ENCODE assay signal across 8 cellular contexts in genomic region chr2:208040199-208041171, GRCh38. TPM values are rescaled to one million over a fixed set of nuclear protein-coding genes. Genes with fewer than 3 reads are reported as not detected.
DNase-seq lines count a peak whose midpoint lies in the region; ATAC-seq, FAIRE-seq and TF ChIP-seq lines count a peak whose summit lies in the region.

No MANE protein-coding gene starts in this region.

- TF ChIP-seq RAD21 in H1 (IDR thresholded peaks at IDR 0.05 in 1 of 2, conservative IDR thresholded peaks at IDR 0.05 in 1 of 2; ENCODE audit: low read depth in 2 of 2, low read length in 2 of 2) = peak; percentile 77 to 79

- no peak overlapping the region for H3K4ac ChIP-seq in H1 (replicated peaks; ENCODE audit: insufficient read length, low read depth, low read length)

- CTCF ChIA-PET in activated CD8-positive, alpha-beta T cell treated with anti-CD3 and anti-CD28 coated beads for 36 hours (lab: Charles Lee) = interaction anchor here (0.5 to 15.6 kb wide), 69 partner anchors 9 to 1346 kb away, joined by 3 to 168 read pairs (median 4); partner anchors contain the start of genes FZD5, METTL21A, PIKFYVE and PLEKHM3
- CTCF ChIA-PET in H1 (lab: Charles Lee; ENCODE audit: partially characterized antibody) = interaction anchor here (0.6 to 8.8 kb wide), 118 partner anchors 7 to 1751 kb away, joined by 3 to 157 read pairs (median 5); partner anchors contain the start of genes FZD5, METTL21A and PLEKHM3

- no peak overlapping the region for H2BK120ac ChIP-seq in H1 (replicated peaks; ENCODE audit: low read depth, low read length)

- no peaks in the 10 kb centered on the region for H3K9me3 Mint-ChIP-seq in activated CD8-positive, alpha-beta T cell treated with anti-CD3 and anti-CD28 coated beads for 36 hours

- H4K5ac ChIP-seq in H1 (ENCODE audit: insufficient read length, low read depth, low read length) = no peak overlapping the region

- H3K27me3 Mint-ChIP-seq in activated CD8-positive, alpha-beta T cell treated with anti-CD3 and anti-CD28 coated beads for 36 hours = no peaks in the 10 kb centered on the region

- no peak overlapping the region for H4K8ac ChIP-seq in H1 (ENCODE audit: extremely low read depth, insufficient read depth, low read length)

- ATAC-seq in GM18861 (IDR thresholded peaks at IDR 0.05; ENCODE audit: unreplicated experiment) (peak; percentile 87), HG03045 (IDR thresholded peaks at IDR 0.05; ENCODE audit: unreplicated experiment) (peak; percentile 82)
- ATAC-seq in activated CD8-positive, alpha-beta T cell treated with anti-CD3 and anti-CD28 coated beads for 36 hours = peak; percentile 95

- no peak overlapping the region for H3K4me2 ChIP-seq in H1 (ENCODE audit: insufficient read depth in 1 of 2, low read depth in 2 of 2, low read length in 2 of 2)

- H3K4me1 ChIP-seq in H1 (replicated peaks in 1 of 4; ENCODE audit: control insufficient read depth in 3 of 4, insufficient read depth in 4 of 4, low read length in 3 of 4) (peaks cover 0 to 13% (median 7%) of the 10 kb centered on the region in 4 experiments; a peak in 2 of 7 replicates), mesodermal cell (ENCODE audit: control insufficient read depth, insufficient read depth, low read length, poor library complexity, severe bottlenecking) (peaks cover 23% of the 10 kb centered on the region)

- no peak overlapping the region for H3K23ac ChIP-seq in H1 (ENCODE audit: insufficient read length)

- FAIRE-seq in H1 (lab: Jason Lieb, UNC) = peak; percentile 92

- H4K91ac ChIP-seq in H1 (replicated peaks; ENCODE audit: insufficient read length, low read length) = no peak overlapping the region

- POLR2A ChIA-PET in activated CD8-positive, alpha-beta T cell treated with anti-CD3 and anti-CD28 coated beads for 36 hours (lab: Charles Lee) = interaction anchor here (0.8 to 1.4 kb wide), 5 partner anchors 122 to 509 kb away, joined by 3 read pairs; no protein-coding TSS in a partner anchor
- POLR2A ChIA-PET in H1 (lab: Charles Lee; ENCODE audit: partially characterized antibody) = interaction anchor here (0.7 to 2.0 kb wide), 3 partner anchors 272 to 415 kb away, joined by 3 to 12 read pairs (median 4); partner anchors contain the start of gene METTL21A

- H3K79me2 ChIP-seq in H1 (ENCODE audit: control insufficient read depth in 1 of 2, insufficient read depth in 2 of 2, low read length in 2 of 2) = no peaks in the 10 kb centered on the region

- WGBS in H1 (ENCODE audit: extremely low coverage in 1 of 2, insufficient coverage in 1 of 2, insufficient read length in 1 of 2, insufficient replicate concordance in 2 of 2, low coverage in 1 of 2, low lambda C conversion rate in 2 of 2, missing lambda C conversion rate in 1 of 2), 2 experiments = 56% methylated on average over 5 of the region's 8 CpGs; no CpG with 5 or more reads in 1 of the 2 experiments
- 42 to 64% methylated on average over 4 to 5 of the region's 8 CpGs for WGBS in mesodermal cell (ENCODE audit: insufficient coverage in 2 of 2), 2 experiments

- H3K4me3 Mint-ChIP-seq in activated CD8-positive, alpha-beta T cell treated with anti-CD3 and anti-CD28 coated beads for 36 hours = no peak overlapping the region

- H3K14ac ChIP-seq in H1 (ENCODE audit: insufficient read length) = no peak overlapping the region

- H2BK12ac ChIP-seq in H1 (ENCODE audit: low read depth, low read length) = no peak overlapping the region

- no peak overlapping the region for H3K18ac ChIP-seq in H1 (ENCODE audit: extremely low read depth, low read length)

- TF ChIP-seq POLR2A in H1 (IDR thresholded peaks at IDR 0.05; ENCODE audit: control extremely low read depth in 1 of 2, low read depth in 2 of 2, low read length in 2 of 2) = no peak

- no peaks in the 10 kb centered on the region for H4K20me1 ChIP-seq in H1 (replicated peaks in 1 of 2; ENCODE audit: control insufficient read depth in 1 of 2, insufficient read depth in 2 of 2, low read length in 2 of 2)

- H3K4me3 ChIP-seq in H1 (ENCODE audit: extremely low read depth in 1 of 4, insufficient read depth in 2 of 4, low read depth in 3 of 4, low read length in 4 of 4) (no peak overlapping the region), mesodermal cell (ENCODE audit: extremely low read depth, insufficient read depth, low read length, poor library complexity, severe bottlenecking) (no peak overlapping the region)

- no peaks in the 10 kb centered on the region for H3K27me3 ChIP-seq in H1 (replicated peaks in 1 of 4; ENCODE audit: control insufficient read depth in 3 of 4, extremely low read depth in 1 of 4, insufficient read depth in 3 of 4, low read length in 3 of 4)

- no peak overlapping the region for H2BK5ac ChIP-seq in H1 (ENCODE audit: low read depth, low read length)

- no peak overlapping the region for H3K56ac ChIP-seq in H1 (replicated peaks; ENCODE audit: insufficient read length, low read depth, low read length)

- H2AK5ac ChIP-seq in H1 (ENCODE audit: low read depth, low read length) = no peak overlapping the region

- H3K36me3 ChIP-seq in H1 (ENCODE audit: control insufficient read depth in 2 of 4, insufficient read depth in 4 of 4, low read length in 3 of 4) (no peaks in the 10 kb centered on the region), mesodermal cell (ENCODE audit: control insufficient read depth, insufficient read depth, low read length) (no peaks in the 10 kb centered on the region)

- DNase-seq in AG09319 (ENCODE audit: extremely low read depth, low read depth) = peak; percentile 40
- DNase-seq in NCI-H748 (lab: John Stamatoyannopoulos, UW; ENCODE audit: unreplicated experiment) = peak; percentile 54
- DNase-seq in activated CD8-positive, alpha-beta T cell treated with anti-CD3 and anti-CD28 coated beads for 36 hours = peak; percentile 89
- peak in 1 of 2 experiments; percentile 84 for DNase-seq in H1 (ENCODE audit: low read depth in 1 of 2, low spot score in 2 of 2)
- DNase-seq in stimulated activated CD8-positive, alpha-beta memory T cell treated with anti-CD3 and anti-CD28 coated beads, Interleukin-4, amount 100 ng/mL, for 24 hours (ENCODE audit: low read depth) = peak; percentile 60

- H3K9ac ChIP-seq in H1 (replicated peaks in 1 of 4; ENCODE audit: extremely low read depth in 1 of 4, low read depth in 3 of 4, low read length in 3 of 4) = no peak overlapping the region

- no peak overlapping the region for H2BK15ac ChIP-seq in H1 (ENCODE audit: low read length)

- H3K27ac ChIP-seq in H1 (ENCODE audit: low read depth, low read length) (no peak overlapping the region), mesodermal cell (ENCODE audit: low read depth, low read length, severe bottlenecking) (peak overlapping the region; percentile 76)

- H3K9me3 ChIP-seq in H1 (ENCODE audit: insufficient read depth in 2 of 2, low read depth in 1 of 2, low read length in 1 of 2) = no peaks in the 10 kb centered on the region
- H3K9me3 ChIP-seq in mesodermal cell (ENCODE audit: control insufficient read depth, low read length) = no peaks in the 10 kb centered on the region

- TF ChIP-seq CTCF in AG09319 (IDR thresholded peaks at IDR 0.05; ENCODE audit: low read depth, low read length) (peak; percentile 83), H1 (IDR thresholded peaks at IDR 0.05; ENCODE audit: control extremely low read depth in 1 of 3, insufficient read depth in 1 of 3, low read depth in 1 of 3, low read length in 3 of 3) (peak; percentile 62 to 94 (median 69))
- TF ChIP-seq CTCF in activated CD8-positive, alpha-beta T cell treated with anti-CD3 and anti-CD28 coated beads for 36 hours (IDR thresholded peaks at IDR 0.05) = peak; percentile 87

- no peak overlapping the region for H2AFZ ChIP-seq in H1 (ENCODE audit: low read length)

- intact Hi-C loops in activated CD8-positive, alpha-beta T cell treated with anti-CD3 and anti-CD28 coated beads for 36 hours (cut with micrococcal nuclease) = loop anchor here (1.0 to 5.0 kb wide), 3 partner anchors 273 to 413 kb away; partner anchors contain the start of genes FZD5 and METTL21A

- TF ChIP-seq EP300 in H1 (IDR thresholded peaks at IDR 0.05; ENCODE audit: borderline replicate concordance in 1 of 2, low read depth in 2 of 2, low read length in 2 of 2) = no peak

- no peaks in the 10 kb centered on the region for H3K79me1 ChIP-seq in H1 (ENCODE audit: low read depth, low read length)

- H2BK20ac ChIP-seq in H1 (ENCODE audit: low read length) = no peak overlapping the region

- H3K27ac Mint-ChIP-seq in activated CD8-positive, alpha-beta T cell treated with anti-CD3 and anti-CD28 coated beads for 36 hours = no peak overlapping the region

- H3K23me2 ChIP-seq in H1 (ENCODE audit: low read depth, low read length) = no peaks in the 10 kb centered on the region

- no peaks in the 10 kb centered on the region for H3K36me3 Mint-ChIP-seq in activated CD8-positive, alpha-beta T cell treated with anti-CD3 and anti-CD28 coated beads for 36 hours (ENCODE audit: low read depth)

- peaks cover 2% of the 10 kb centered on the region for H3K4me1 Mint-ChIP-seq in activated CD8-positive, alpha-beta T cell treated with anti-CD3 and anti-CD28 coated beads for 36 hours (ENCODE audit: low read depth)

TF ChIP-seq in H1, 55 proteins besides CTCF, POLR2A, EP300 and RAD21 (continues in another document):
- TF ChIP-seq ZNF274 (IDR thresholded peaks at IDR 0.05; ENCODE audit: borderline replicate concordance, extremely low read depth, low read length) = no peak
- TF ChIP-seq SAP30 (IDR thresholded peaks at IDR 0.05; ENCODE audit: insufficient read depth, insufficient replicate concordance, low read length) = no peak
- no peak for TF ChIP-seq BCL11A (IDR thresholded peaks at IDR 0.05; ENCODE audit: low read depth in 2 of 2, low read length in 2 of 2)
- peak in 1 of 2 experiments; percentile 98; a peak in 2 of 4 replicates for TF ChIP-seq HDAC2 (IDR thresholded peaks at IDR 0.05; ENCODE audit: borderline replicate concordance in 1 of 2, low read depth in 2 of 2, low read length in 2 of 2)
- peak; percentile 100 for TF ChIP-seq KDM1A (IDR thresholded peaks at IDR 0.05; ENCODE audit: borderline replicate concordance, low read length)
- TF ChIP-seq RFX5 (IDR thresholded peaks at IDR 0.05; ENCODE audit: borderline replicate concordance, low read depth, low read length) = peak; percentile 64; the same call in 1 of the 2 replicates
- TF ChIP-seq HDAC6 (IDR thresholded peaks at IDR 0.05; ENCODE audit: low read depth, low read length) = no peak
- TF ChIP-seq MAFK (IDR thresholded peaks at IDR 0.05; ENCODE audit: low read depth, low read length) = no peak

RNA-seq across cellular contexts. Expression of gene PLEKHM3, which starts 15.2 kb away (rescaled TPM):
- total RNA-seq in activated CD8-positive, alpha-beta T cell treated with anti-CD3 and anti-CD28 coated beads for 36 hours = 1 to 10 TPM; 4.5 to 4.7 TPM
- total RNA-seq in H1 (2021; fragmentation: NEBNext Ultra II Directional; extraction: Animal tissue kit (Norgen Biotek cat#: 25700)) = 4.6 and 5.8 TPM in 2 replicates
- polyA plus RNA-seq in H1 (2011; rRNA removed) = 2.3 and 2.6 TPM in 2 replicates
- polyA plus RNA-seq in H1 (2011; cell fraction: cytosol; rRNA removed) = 2.9 TPM
- polyA plus RNA-seq in H1 (2011; cell fraction: nucleus; rRNA removed) = 3.2 TPM
- 1.6 to 3.9 TPM (median 2.3 TPM) in 4 replicates for polyA plus RNA-seq in H1 (2012, experiment 1 of 2)
- polyA plus RNA-seq in H1 (2012, experiment 2 of 2) = 0.28 TPM
- 1.6 TPM for polyA plus RNA-seq in H1 (2013, experiment 1 of 2)
- polyA plus RNA-seq in H1 (2013, experiment 2 of 2) = 1.5 TPM
- 14.0 and 15.2 TPM in 2 replicates for polyA minus RNA-seq in H1 (2011; rRNA and poly(A)+ RNA removed)
- polyA minus RNA-seq in H1 (2011; cell fraction: cytosol; rRNA and poly(A)+ RNA removed) = 4.8 TPM
- polyA minus RNA-seq in H1 (2011; cell fraction: nucleus; rRNA and poly(A)+ RNA removed) = 16.6 TPM
- 5.8 TPM for polyA plus RNA-seq in mesodermal cell (2013, experiment 1 of 2)
- 6.6 TPM for polyA plus RNA-seq in mesodermal cell (2013, experiment 2 of 2)
